In genomic region chr3:102156426-102156825, GRCh38 we compare ENCODE assay signal across 1 cellular context.
A peak's percentile ranks its signal among the peaks of the same experiment; 100 is the strongest.
TF ChIP-seq lines count a peak whose summit lies in the region.

No MANE protein-coding gene starts in this region.

TF ChIP-seq in SK-N-SH, 30 proteins besides CTCF, POLR2A, EP300 and RAD21 (continued from another document):
- TF ChIP-seq USF1 (IDR thresholded peaks at IDR 0.05; ENCODE audit: borderline replicate concordance, low read depth) (no peak), POLR2AphosphoS5 (IDR thresholded peaks at IDR 0.05; ENCODE audit: low read depth, low read length) (no peak), TEAD4 (IDR thresholded peaks at IDR 0.05; ENCODE audit: borderline replicate concordance, insufficient read depth) (no peak), MAX (IDR thresholded peaks at IDR 0.05; ENCODE audit: low read depth) (peak; percentile 47; the same call in 1 of the 2 replicates), TAF1 (IDR thresholded peaks at IDR 0.05; ENCODE audit: borderline replicate concordance, low read depth, low read length) (no peak), FOXJ3 (CRISPR knock-in tag; IDR thresholded peaks at IDR 0.05) (no peak), EZH2phosphoT487 (IDR thresholded peaks at IDR 0.05; ENCODE audit: borderline replicate concordance, low read depth) (no peak), FOXM1 (IDR thresholded peaks at IDR 0.05; ENCODE audit: low read depth) (no peak), YY1 (IDR thresholded peaks at IDR 0.05; ENCODE audit: low read depth) (no peak), ELF1 (IDR thresholded peaks at IDR 0.05) (no peak), USF2 (IDR thresholded peaks at IDR 0.05; ENCODE audit: borderline replicate concordance, low read depth, low read length) (no peak), MXI1 (IDR thresholded peaks at IDR 0.05; ENCODE audit: low read depth, low read length) (no peak), SMC3 (IDR thresholded peaks at IDR 0.05; ENCODE audit: low read depth, low read length) (no peak)
